ENCODE assay signal across 8 cellular contexts in the genomic region with DNA sequence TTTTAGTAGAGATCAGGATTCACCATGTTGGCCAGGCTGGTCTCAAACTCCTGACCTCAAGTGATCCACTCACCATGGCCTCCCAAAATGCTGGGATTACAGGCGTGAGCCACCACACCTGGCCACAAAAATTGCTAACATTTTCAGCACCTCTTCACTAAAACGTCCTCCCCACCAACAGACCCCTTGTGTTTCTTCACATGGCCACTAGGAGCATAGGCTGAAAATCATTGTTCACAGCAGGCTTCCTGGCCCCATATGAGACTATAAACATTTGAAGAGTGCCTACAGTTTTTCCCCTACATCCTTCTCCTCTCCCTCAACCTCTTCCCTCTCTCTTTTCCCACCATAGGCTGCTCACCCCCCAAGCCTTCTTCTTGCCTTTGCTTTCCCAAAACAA. TPM values are rescaled to one million over a fixed set of nuclear protein-coding genes. Genes with fewer than 3 reads are reported as not detected.
DNase-seq lines count a peak whose midpoint lies in the region; ATAC-seq and TF ChIP-seq lines count a peak whose summit lies in the region.

No MANE protein-coding gene starts in this region.

- H3K27me3 Mint-ChIP-seq in activated CD4-positive, alpha-beta T cell treated with anti-CD3 and anti-CD28 coated beads, Interleukin-2, amount 10 ng/mL, durations not matched to agents 24 days and 14 days, result no peaks in the 10 kb centered on the region

- no peak overlapping the region for H3K23ac ChIP-seq in trophoblast cell (ENCODE audit: low read length)

- DNase-seq in activated CD4-positive, alpha-beta T cell treated with anti-CD3 and anti-CD28 coated beads, Interleukin-2, amount 10 ng/mL, durations not matched to agents 24 days and 14 days, result peak; percentile 64
- no peak for DNase-seq in activated CD4-positive, alpha-beta T cell treated with anti-CD3 and anti-CD28 coated beads, Interleukin-2, amount 50 U/mL, for 1 hour
- DNase-seq in mammary epithelial cell (no peak), trophoblast cell (peak; percentile 1 to 30), NCI-H345 treated with DMSO at 0.1 percent for 48 hours (lab: John Stamatoyannopoulos, UW; ENCODE audit: unreplicated experiment) (no peak)

- WGBS in mammary epithelial cell (ENCODE audit: low coverage, missing lambda C conversion rate), result 75% methylated on average over 2 of the region's 2 CpGs
- no CpG with 5 or more reads among the region's 2 CpGs for WGBS in trophoblast cell (ENCODE audit: extremely low coverage, insufficient coverage, insufficient read length)

- no peak overlapping the region for H2BK5ac ChIP-seq in trophoblast cell (ENCODE audit: low read depth, low read length, poor library complexity)

- H4K91ac ChIP-seq in trophoblast cell (ENCODE audit: low read depth, low read length), result no peak overlapping the region

- no peak overlapping the region for H3K18ac ChIP-seq in trophoblast cell (ENCODE audit: low read length)

- H3K4me2 ChIP-seq in Loucy (ENCODE audit: low read depth, low read length, poor library complexity, severe bottlenecking) (no peak overlapping the region), mammary epithelial cell (ENCODE audit: insufficient read depth, low read depth, low read length) (no peak overlapping the region), trophoblast cell (ENCODE audit: low read length) (no peak overlapping the region)

- H3K4me3 ChIP-seq in Loucy (ENCODE audit: low read length, poor library complexity, severe bottlenecking) (no peak overlapping the region), mammary epithelial cell (replicated peaks in 1 of 3; ENCODE audit: insufficient read depth in 1 of 3, low read depth in 2 of 3, low read length in 3 of 3) (no peak overlapping the region), trophoblast cell (ENCODE audit: low read depth, low read length) (no peak overlapping the region)

- H3K27me3 ChIP-seq in Loucy (ENCODE audit: insufficient read depth, low read length, poor library complexity, severe bottlenecking), result no peaks in the 10 kb centered on the region
- no peaks in the 10 kb centered on the region for H3K27me3 ChIP-seq in mammary epithelial cell (ENCODE audit: insufficient read depth, low read length)
- no peaks in the 10 kb centered on the region for H3K27me3 ChIP-seq in trophoblast cell (ENCODE audit: insufficient read depth, low read length)

- H3K36me3 Mint-ChIP-seq in activated CD4-positive, alpha-beta T cell treated with anti-CD3 and anti-CD28 coated beads, Interleukin-2, amount 10 ng/mL, durations not matched to agents 24 days and 14 days (ENCODE audit: low read depth), result no peaks in the 10 kb centered on the region

- no peak overlapping the region for H3K14ac ChIP-seq in trophoblast cell (ENCODE audit: low read length)

- intact Hi-C loops in activated CD4-positive, alpha-beta T cell treated with anti-CD3 and anti-CD28 coated beads, Interleukin-2, amount 10 ng/mL, durations not matched to agents 24 days and 14 days (cut with micrococcal nuclease), result no loop called here
- intact Hi-C loops in mammary epithelial cell (cut with micrococcal nuclease), result no loop called here

- dilution Hi-C loops in mammary epithelial cell (cut with HindIII; ENCODE audit: low sequenced_read_pairs), result no loop called here

- no peaks in the 10 kb centered on the region for H3K9me3 ChIP-seq in Loucy (ENCODE audit: insufficient read depth, low read depth, low read length)
- H3K9me3 ChIP-seq in mammary epithelial cell (replicated peaks; ENCODE audit: insufficient read depth, low read length), result no peaks in the 10 kb centered on the region
- H3K9me3 ChIP-seq in trophoblast cell (ENCODE audit: insufficient read depth, low read depth, low read length), result no peaks in the 10 kb centered on the region

- no peak overlapping the region for H4K8ac ChIP-seq in trophoblast cell (ENCODE audit: low read depth, low read length)

- H2BK120ac ChIP-seq in trophoblast cell (ENCODE audit: insufficient read depth, low read length, poor library complexity), result no peak overlapping the region

- CTCF ChIA-PET in mammary epithelial cell (lab: Charles Lee; ENCODE audit: low non-redundant PET), result no interaction called here

- H3K27ac ChIP-seq in mammary epithelial cell (ENCODE audit: insufficient read depth, low read depth, low read length) (no peak overlapping the region), trophoblast cell (ENCODE audit: low read depth, low read length) (no peak overlapping the region)

- H3K27ac Mint-ChIP-seq in activated CD4-positive, alpha-beta T cell treated with anti-CD3 and anti-CD28 coated beads, Interleukin-2, amount 10 ng/mL, durations not matched to agents 24 days and 14 days, result no peak overlapping the region

- no peaks in the 10 kb centered on the region for H3K79me1 ChIP-seq in trophoblast cell (ENCODE audit: low read length)

- H3K36me3 ChIP-seq in Loucy (ENCODE audit: insufficient read depth, low read length) (no peaks in the 10 kb centered on the region), mammary epithelial cell (ENCODE audit: insufficient read depth, low read length) (no peaks in the 10 kb centered on the region), trophoblast cell (ENCODE audit: control insufficient read depth in 1 of 2, insufficient read depth in 2 of 2, low read length in 2 of 2) (no peaks in the 10 kb centered on the region)

- no peaks in the 10 kb centered on the region for H3K4me1 ChIP-seq in Loucy (ENCODE audit: insufficient read depth, low read length, poor library complexity, severe bottlenecking)
- H3K4me1 ChIP-seq in mammary epithelial cell (ENCODE audit: insufficient read depth, low read length), result no peaks in the 10 kb centered on the region
- no peaks in the 10 kb centered on the region for H3K4me1 ChIP-seq in trophoblast cell (ENCODE audit: control insufficient read depth in 1 of 2, insufficient read depth in 2 of 2, low read length in 2 of 2)

- TF ChIP-seq CTCF in Loucy (conservative IDR thresholded peaks at IDR 0.05; ENCODE audit: low read length) (peak; percentile 69), mammary epithelial cell (conservative IDR thresholded peaks at IDR 0.05 in 1 of 2, IDR thresholded peaks at IDR 0.05 in 1 of 2; ENCODE audit: extremely low read depth in 1 of 2, insufficient read depth in 1 of 2, low read depth in 1 of 2, low read length in 2 of 2) (peak; percentile 35 to 44)

- no peaks in the 10 kb centered on the region for H3K9me3 Mint-ChIP-seq in activated CD4-positive, alpha-beta T cell treated with anti-CD3 and anti-CD28 coated beads, Interleukin-2, amount 10 ng/mL, durations not matched to agents 24 days and 14 days

- H2AK5ac ChIP-seq in trophoblast cell (ENCODE audit: low read length), result no peak overlapping the region

- in situ Hi-C loops in mammary epithelial cell (cut with MboI; ENCODE audit: low sequenced_read_pairs in 2 of 2), result no loop called here

- H3K4me1 Mint-ChIP-seq in activated CD4-positive, alpha-beta T cell treated with anti-CD3 and anti-CD28 coated beads, Interleukin-2, amount 10 ng/mL, durations not matched to agents 24 days and 14 days, result no peaks in the 10 kb centered on the region

- no peaks in the 10 kb centered on the region for H3F3A ChIP-seq in Loucy (ENCODE audit: low read depth)

- H4K20me1 ChIP-seq in Loucy (ENCODE audit: insufficient read depth, low read length, poor library complexity, severe bottlenecking), result no peaks in the 10 kb centered on the region
- no peaks in the 10 kb centered on the region for H4K20me1 ChIP-seq in mammary epithelial cell (ENCODE audit: insufficient read depth, low read length)

- no peak overlapping the region for H3K4ac ChIP-seq in trophoblast cell (ENCODE audit: low read depth, low read length)

- no peaks in the 10 kb centered on the region for H3K9me2 ChIP-seq in Loucy (replicated peaks; ENCODE audit: low read depth, low read length)

- ATAC-seq in HG03045 (IDR thresholded peaks at IDR 0.05; ENCODE audit: unreplicated experiment) (no peak), HG03469 (IDR thresholded peaks at IDR 0.05; ENCODE audit: unreplicated experiment) (no peak)

- no peak overlapping the region for H2BK12ac ChIP-seq in trophoblast cell (ENCODE audit: low read length)

- H4K12ac ChIP-seq in trophoblast cell (ENCODE audit: low read depth, low read length), result no peak overlapping the region

- no TSS peak for BruUV-seq in mammary epithelial cell (replicated peaks; lab: Mats Ljungman, UMichigan)

- H3K9ac ChIP-seq in Loucy (ENCODE audit: low read depth, low read length, poor library complexity, severe bottlenecking), result no peak overlapping the region
- no peak overlapping the region for H3K9ac ChIP-seq in mammary epithelial cell (ENCODE audit: insufficient read depth, low read length)
- no peak overlapping the region for H3K9ac ChIP-seq in trophoblast cell (ENCODE audit: low read length)

- no peak overlapping the region for H3K4me3 Mint-ChIP-seq in activated CD4-positive, alpha-beta T cell treated with anti-CD3 and anti-CD28 coated beads, Interleukin-2, amount 10 ng/mL, durations not matched to agents 24 days and 14 days

- H3K79me2 ChIP-seq in Loucy (ENCODE audit: insufficient read depth, low read length) (no peaks in the 10 kb centered on the region), mammary epithelial cell (ENCODE audit: insufficient read depth, low read length) (no peaks in the 10 kb centered on the region), trophoblast cell (ENCODE audit: control insufficient read depth, insufficient read depth, low read length, poor library complexity) (no peaks in the 10 kb centered on the region)

- H2AFZ ChIP-seq in Loucy (ENCODE audit: low read length) (peak overlapping the region; percentile 98), mammary epithelial cell (ENCODE audit: low read depth, low read length) (no peak overlapping the region), trophoblast cell (ENCODE audit: insufficient read depth, low read length, poor library complexity) (no peak overlapping the region)

RNA-seq across cellular contexts. Expression of a gene that starts 28.0 kb away (rescaled TPM):
- 385 and 392 TPM in 2 replicates for total RNA-seq in activated CD4-positive, alpha-beta T cell treated with anti-CD3 and anti-CD28 coated beads, Interleukin-2, amount 10 ng/mL, durations not matched to agents 24 days and 14 days
- 100 to 1,000 TPM; 156 to 255 TPM for total RNA-seq in mammary epithelial cell
- polyA plus RNA-seq in mammary epithelial cell, result 69.9 TPM
- 55.5 TPM for polyA minus RNA-seq in mammary epithelial cell
- 227 and 229 TPM in 2 replicates for polyA plus RNA-seq in trophoblast cell (2013)

RNA-seq across cellular contexts. Expression of a gene that starts 47.5 kb away (rescaled TPM):
- 25.6 and 31.0 TPM in 2 replicates for total RNA-seq in activated CD4-positive, alpha-beta T cell treated with anti-CD3 and anti-CD28 coated beads, Interleukin-2, amount 10 ng/mL, durations not matched to agents 24 days and 14 days
- 10 to 100 TPM; 34.3 to 47.9 TPM for total RNA-seq in mammary epithelial cell
- polyA plus RNA-seq in mammary epithelial cell, result 17.0 TPM
- polyA minus RNA-seq in mammary epithelial cell, result 36.7 TPM
- 18.6 and 20.9 TPM in 2 replicates for polyA plus RNA-seq in trophoblast cell (2013)

Comparison
In these comparisons a context has a peak if more than half of its experiments do, and no peak if none do; other contexts are left out.
1. DNase-seq: peak in activated CD4-positive, alpha-beta T cell treated with anti-CD3 and anti-CD28 coated beads, Interleukin-2, amount 10 ng/mL, durations not matched to agents 24 days and 14 days (single experiment) and trophoblast cell (2 of 2); none in activated CD4-positive, alpha-beta T cell treated with anti-CD3 and anti-CD28 coated beads, Interleukin-2, amount 50 U/mL, for 1 hour (single experiment), mammary epithelial cell (single experiment) and NCI-H345 treated with DMSO at 0.1 percent for 48 hours (single experiment).